8 cellular contexts compared by ENCODE assay signal in the genomic region with DNA sequence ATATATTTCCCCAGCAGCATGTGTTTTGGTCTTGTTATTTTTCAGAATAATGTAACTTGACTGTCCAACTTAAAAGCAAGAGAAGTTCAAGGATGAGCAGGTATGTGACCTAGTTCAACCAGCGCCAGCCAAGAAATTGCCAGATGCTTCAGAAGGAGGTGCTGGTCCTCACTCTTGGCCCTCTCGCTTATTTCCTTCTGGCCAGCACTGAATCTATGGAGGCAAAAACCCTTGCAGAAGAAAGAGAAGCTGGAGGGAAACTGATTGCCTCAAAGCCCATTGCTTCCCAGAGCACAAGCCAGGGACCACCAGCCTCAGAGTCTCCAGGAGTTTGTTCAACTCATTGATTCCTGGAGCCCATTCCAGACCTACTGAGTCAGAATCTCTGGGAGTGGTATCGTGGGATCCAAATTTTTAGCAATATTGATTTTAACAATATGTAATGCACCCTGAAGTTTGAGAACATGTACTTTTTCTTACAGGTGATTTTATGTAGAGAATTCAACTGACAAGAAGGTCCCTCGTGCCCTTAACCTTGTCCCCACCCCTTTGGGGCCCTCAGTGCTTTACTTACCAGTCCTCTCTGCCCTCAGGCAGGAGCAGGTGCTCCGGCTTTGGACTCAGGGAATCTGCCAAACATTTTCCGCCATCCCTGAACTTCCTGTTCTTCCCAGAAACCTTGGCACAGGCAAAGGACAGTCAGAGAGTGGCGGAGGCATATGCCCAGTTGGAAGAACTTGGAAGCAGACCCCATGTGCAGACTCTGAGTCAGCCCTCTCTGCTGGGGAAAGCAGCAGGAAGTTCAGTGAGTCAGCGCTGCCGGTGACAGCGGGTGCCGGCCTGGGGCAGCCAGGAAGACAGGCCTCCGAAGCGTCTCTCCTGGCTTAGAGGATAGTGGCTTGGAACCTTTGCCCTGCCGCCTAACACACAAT. TPM values are rescaled to one million over a fixed set of nuclear protein-coding genes. Genes with fewer than 3 reads are reported as not detected.
DNase-seq lines count a peak whose midpoint lies in the region; ATAC-seq and TF ChIP-seq lines count a peak whose summit lies in the region.

No MANE protein-coding gene starts in this region.

- no peak overlapping the region for H3K4me3 Mint-ChIP-seq in neural progenitor cell

- H3K36me3 Mint-ChIP-seq in neural progenitor cell = no peaks in the 10 kb centered on the region

- H2AFZ ChIP-seq in neural progenitor cell (replicated peaks) = no peak overlapping the region

- peak overlapping the region; percentile 86 for H3K27ac Mint-ChIP-seq in neural progenitor cell

- TF ChIP-seq CTCF in neural progenitor cell (IDR thresholded peaks at IDR 0.05) (no peak), esophagus squamous epithelium (IDR thresholded peaks at IDR 0.05) (no peak)

- H3K4me1 Mint-ChIP-seq in neural progenitor cell = peaks cover 42% of the 10 kb centered on the region

- H3F3A ChIP-seq in neural progenitor cell (ENCODE audit: low read depth) = peaks cover 50% of the 10 kb centered on the region

- no peaks in the 10 kb centered on the region for H4K20me1 ChIP-seq in neural progenitor cell (ENCODE audit: low read depth)

- no peaks in the 10 kb centered on the region for H3K36me3 ChIP-seq in HUES48 (ENCODE audit: control insufficient read depth, insufficient read depth, low read length)
- no peaks in the 10 kb centered on the region for H3K36me3 ChIP-seq in neural progenitor cell
- H3K36me3 ChIP-seq in effector memory CD4-positive, alpha-beta T cell (ENCODE audit: control insufficient read depth, insufficient read depth, low read length) = no peaks in the 10 kb centered on the region
- H3K36me3 ChIP-seq in esophagus squamous epithelium = no peaks in the 10 kb centered on the region

- H3K27me3 Mint-ChIP-seq in neural progenitor cell (ENCODE audit: insufficient read depth, low read depth) = peaks cover 8% of the 10 kb centered on the region

- intact Hi-C loops in esophagus squamous epithelium (cut with DNase I) = no loop called here

- H3K27ac ChIP-seq in HUES48 (ENCODE audit: low read depth, low read length) (peak overlapping the region; percentile 88), neural progenitor cell (peak overlapping the region; percentile 76), esophagus squamous epithelium (peak overlapping the region in 1 of 4 donors; percentile 15)
- H3K27ac ChIP-seq in effector memory CD4-positive, alpha-beta T cell (ENCODE audit: insufficient read depth, low read length, poor library complexity, severe bottlenecking) = no peak overlapping the region

- H3K4me1 ChIP-seq in HUES48 (ENCODE audit: control insufficient read depth, insufficient read depth, low read length) (peaks cover 38% of the 10 kb centered on the region), neural progenitor cell (peaks cover 56% of the 10 kb centered on the region), esophagus squamous epithelium (peaks cover 0 to 14% (median 0%) of the 10 kb centered on the region in 3 donors)
- H3K4me1 ChIP-seq in effector memory CD4-positive, alpha-beta T cell (ENCODE audit: control insufficient read depth, insufficient read depth, low read length, poor library complexity, severe bottlenecking) = no peaks in the 10 kb centered on the region

- no peak for ATAC-seq in HG03457 (IDR thresholded peaks at IDR 0.05; ENCODE audit: unreplicated experiment)

- H3K27me3 ChIP-seq in HUES48 (ENCODE audit: control insufficient read depth, insufficient read depth, low read length) (no peaks in the 10 kb centered on the region), neural progenitor cell (no peaks in the 10 kb centered on the region), esophagus squamous epithelium (peaks cover 0 to 6% (median 0%) of the 10 kb centered on the region in 4 donors)
- H3K27me3 ChIP-seq in effector memory CD4-positive, alpha-beta T cell (replicated peaks; ENCODE audit: control insufficient read depth, insufficient read depth, low read length, poor library complexity, severe bottlenecking) = no peaks in the 10 kb centered on the region

- H3K9ac ChIP-seq in HUES48 (ENCODE audit: low read depth, low read length) (no peak overlapping the region), neural progenitor cell (no peak overlapping the region)

- H3K79me2 ChIP-seq in neural progenitor cell (ENCODE audit: low read depth) = no peaks in the 10 kb centered on the region

- 37 to 51% methylated on average over 6 to 7 of the region's 14 CpGs for WGBS in esophagus squamous epithelium, 2 donors

- peak; percentile 5 for DNase-seq in GM19238 (ENCODE audit: insufficient read length, low spot score)
- DNase-seq in activated CD4-positive, alpha-beta T cell treated with anti-CD3 and anti-CD28 coated beads, Interleukin-2, amount 50 U/mL, for 4 hours = peak; percentile 19 to 32
- peak; percentile 40 to 66 for DNase-seq in erythroblast (lab: John Stamatoyannopoulos, UW)
- DNase-seq in neural progenitor cell (ENCODE audit: low spot score) = peak; percentile 68
- no peak for DNase-seq in effector memory CD4-positive, alpha-beta T cell
- DNase-seq in esophagus squamous epithelium (lab: John Stamatoyannopoulos, UW) = no peak

- TF ChIP-seq POLR2A in erythroblast (IDR thresholded peaks at IDR 0.05; ENCODE audit: low read length) (no peak), esophagus squamous epithelium (IDR thresholded peaks at IDR 0.05) (no peak)

- no peaks in the 10 kb centered on the region for H3K9me3 ChIP-seq in HUES48 (ENCODE audit: control insufficient read depth, insufficient read depth, low read length)
- H3K9me3 ChIP-seq in neural progenitor cell (ENCODE audit: low read depth) = no peaks in the 10 kb centered on the region
- H3K9me3 ChIP-seq in effector memory CD4-positive, alpha-beta T cell (ENCODE audit: control insufficient read depth, low read length) = no peaks in the 10 kb centered on the region
- no peaks in the 10 kb centered on the region for H3K9me3 ChIP-seq in esophagus squamous epithelium

- H3K4me3 ChIP-seq in HUES48 (ENCODE audit: low read depth, low read length) (no peak overlapping the region), neural progenitor cell (no peak overlapping the region), esophagus squamous epithelium (no peak overlapping the region)
- no peak overlapping the region for H3K4me3 ChIP-seq in effector memory CD4-positive, alpha-beta T cell (ENCODE audit: insufficient read depth, low read depth, low read length, poor library complexity, severe bottlenecking)

- no peaks in the 10 kb centered on the region for H3K9me3 Mint-ChIP-seq in neural progenitor cell

- H3K4me2 ChIP-seq in neural progenitor cell = peak overlapping the region; percentile 58

RNA-seq across cellular contexts. Expression of gene BEST3, which starts 10.3 kb away (rescaled TPM):
- total RNA-seq in neural progenitor cell (ENCODE audit: low replicate concordance) (not detected in 2 replicates), esophagus squamous epithelium (not detected)

RNA-seq across cellular contexts. Expression of gene RAB3IP, which starts 49.9 kb away (rescaled TPM):
- total RNA-seq in neural progenitor cell (ENCODE audit: low replicate concordance) (54.3 and 111 TPM in 2 replicates), esophagus squamous epithelium (10 to 100 TPM in 3 of 4 donors, 1 to 10 TPM in 1; 6.7 to 17.2 (median 15.1) TPM)

Comparison
In these comparisons a context has a peak if more than half of its experiments do, and no peak if none do; other contexts are left out.
1. DNase-seq: peak in GM19238 (single experiment), activated CD4-positive, alpha-beta T cell treated with anti-CD3 and anti-CD28 coated beads, Interleukin-2, amount 50 U/mL, for 4 hours (2 of 2), erythroblast (2 of 2) and neural progenitor cell (single experiment); none in effector memory CD4-positive, alpha-beta T cell (0 of 3) and esophagus squamous epithelium (single experiment).